ENCODE assay signal across 17 cellular contexts in the genomic region with DNA sequence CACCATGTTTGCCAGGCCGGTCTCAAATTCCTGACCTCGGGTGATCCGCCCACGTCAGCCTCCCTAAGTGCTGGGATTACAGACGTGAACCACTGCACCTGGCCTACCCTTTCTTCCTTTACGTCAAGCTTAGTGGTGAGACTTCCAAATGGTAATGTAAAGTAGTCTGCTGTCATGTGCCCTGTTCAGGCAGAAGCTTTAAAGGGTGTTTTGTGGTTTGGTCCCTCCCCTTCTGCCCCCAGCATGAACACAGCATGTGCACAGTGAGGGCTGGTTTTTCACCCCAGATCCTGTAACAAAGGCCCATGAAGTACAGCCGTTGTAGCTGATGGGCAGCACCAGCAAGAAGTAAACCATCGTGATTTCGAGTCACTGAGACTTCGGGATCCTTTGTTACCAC. TPM values are rescaled to one million over a fixed set of nuclear protein-coding genes. Genes with fewer than 3 reads are reported as not detected.
DNase-seq lines count a peak whose midpoint lies in the region; ATAC-seq and TF ChIP-seq lines count a peak whose summit lies in the region.
"Had no signal": no experiment of that assay in that cellular context is flagged by ENCODE, and none has a peak within 500 bp of the region (broad histone marks: within the 10 kb centered on the region; RNA-seq: fewer than 3 reads in every experiment).

No MANE protein-coding gene starts in this region.

- H3K9me2 ChIP-seq in PC-3 (replicated peaks; ENCODE audit: low read length): no peaks in the 10 kb centered on the region

- no peaks in the 10 kb centered on the region for H4K20me1 ChIP-seq in PC-3 (ENCODE audit: low read length)

- CTCF ChIA-PET in activated CD8-positive, alpha-beta memory T cell treated with anti-CD3 and anti-CD28 coated beads, Interleukin-2, amount 10 ng/mL, durations not matched to agents 7 days and 5 days (lab: Charles Lee): interaction anchor here (1.7 to 7.7 kb wide), 2 partner anchors 12 to 189 kb away, joined by 7 to 78 read pairs; a partner anchor contains a TSS
- CTCF ChIA-PET in PC-3 (lab: Charles Lee): no interaction called here

- H3K9me3 ChIP-seq in PC-3 (ENCODE audit: low read length): no peaks in the 10 kb centered on the region
- no peaks in the 10 kb centered on the region for H3K9me3 ChIP-seq in ascending aorta
- H3K9me3 ChIP-seq: suprapubic skin had no signal

- no peaks in the 10 kb centered on the region for H3F3A ChIP-seq in PC-3 (ENCODE audit: low read length, unreplicated experiment)

- peaks cover 39% of the 10 kb centered on the region for H3K79me2 ChIP-seq in PC-3 (ENCODE audit: low read length)

- peaks cover 4% of the 10 kb centered on the region for H3K36me3 ChIP-seq in PC-3 (ENCODE audit: low read depth, low read length)
- H3K36me3 ChIP-seq in ascending aorta: peaks cover 0 to 16% of the 10 kb centered on the region in 2 donors

- H3K9me3 Mint-ChIP-seq in activated CD8-positive, alpha-beta memory T cell treated with anti-CD3 and anti-CD28 coated beads, Interleukin-2, amount 10 ng/mL, durations not matched to agents 7 days and 5 days (ENCODE audit: low read depth): no peaks in the 10 kb centered on the region
- H3K9me3 Mint-ChIP-seq in activated naive CD8-positive, alpha-beta T cell treated with anti-CD3 and anti-CD28 coated beads for 36 hours: no peaks in the 10 kb centered on the region
- no peaks in the 10 kb centered on the region for H3K9me3 Mint-ChIP-seq in progenitor cell of endocrine pancreas (ENCODE audit: low read depth)
- H3K9me3 Mint-ChIP-seq: endodermal cell, GM23338, memory B cell had no signal

- H3K4me1 ChIP-seq in PC-3 (ENCODE audit: insufficient read depth, low read length) (peaks cover 12% of the 10 kb centered on the region), ascending aorta (peaks cover 7 to 18% of the 10 kb centered on the region in 2 donors)

- H3K27ac ChIP-seq in PC-3 (ENCODE audit: low read length) (no peak overlapping the region), ascending aorta (no peak overlapping the region)
- H3K27ac ChIP-seq: foreskin keratinocyte, suprapubic skin had no signal

- H3K4me1 Mint-ChIP-seq in activated CD8-positive, alpha-beta memory T cell treated with anti-CD3 and anti-CD28 coated beads, Interleukin-2, amount 10 ng/mL, durations not matched to agents 7 days and 5 days: peaks cover 26% of the 10 kb centered on the region
- peaks cover 24% of the 10 kb centered on the region for H3K4me1 Mint-ChIP-seq in activated naive CD8-positive, alpha-beta T cell treated with anti-CD3 and anti-CD28 coated beads for 36 hours
- peaks cover 8% of the 10 kb centered on the region for H3K4me1 Mint-ChIP-seq in progenitor cell of endocrine pancreas (ENCODE audit: low read depth)
- H3K4me1 Mint-ChIP-seq: endodermal cell had no signal

- TSS peak; percentile 6 for BruUV-seq in PC-3 (replicated peaks; lab: Mats Ljungman, UMichigan)

- H3K9ac ChIP-seq in PC-3 (ENCODE audit: low read length): no peak overlapping the region

- POLR2A ChIA-PET in PC-3 (lab: Charles Lee; ENCODE audit: unreplicated experiment): no interaction called here

- intact Hi-C loops in PC-3 (cut with micrococcal nuclease): no loop called here
- intact Hi-C loops in ascending aorta (cut with DNase I): loop anchor here (5.0 to 10.0 kb wide), 3 partner anchors 185 to 697 kb away; a partner anchor contains a TSS

- no peaks in the 10 kb centered on the region for H3K27me3 Mint-ChIP-seq in activated CD8-positive, alpha-beta memory T cell treated with anti-CD3 and anti-CD28 coated beads, Interleukin-2, amount 10 ng/mL, durations not matched to agents 7 days and 5 days
- H3K27me3 Mint-ChIP-seq in activated naive CD8-positive, alpha-beta T cell treated with anti-CD3 and anti-CD28 coated beads for 36 hours: no peaks in the 10 kb centered on the region
- H3K27me3 Mint-ChIP-seq in progenitor cell of endocrine pancreas: no peaks in the 10 kb centered on the region
- H3K27me3 Mint-ChIP-seq: memory B cell had no signal

- no peak overlapping the region for H3K4me2 ChIP-seq in PC-3 (ENCODE audit: low read length)
- H3K4me2 ChIP-seq: GM23338, smooth muscle cell had no signal

- no peak for ATAC-seq in activated CD8-positive, alpha-beta memory T cell treated with anti-CD3 and anti-CD28 coated beads, Interleukin-2, amount 10 ng/mL, durations not matched to agents 7 days and 5 days
- ATAC-seq in PC-3 (no peak), HG02610 (IDR thresholded peaks at IDR 0.05; ENCODE audit: unreplicated experiment) (no peak)
- ATAC-seq: foreskin keratinocyte, GM23338 had no signal

- H3K27ac Mint-ChIP-seq in activated CD8-positive, alpha-beta memory T cell treated with anti-CD3 and anti-CD28 coated beads, Interleukin-2, amount 10 ng/mL, durations not matched to agents 7 days and 5 days: no peak overlapping the region
- no peak overlapping the region for H3K27ac Mint-ChIP-seq in activated naive CD8-positive, alpha-beta T cell treated with anti-CD3 and anti-CD28 coated beads for 36 hours
- no peak overlapping the region for H3K27ac Mint-ChIP-seq in progenitor cell of endocrine pancreas
- H3K27ac Mint-ChIP-seq: endodermal cell, GM23338, memory B cell had no signal

- peaks cover 24% of the 10 kb centered on the region for H3K36me3 Mint-ChIP-seq in activated CD8-positive, alpha-beta memory T cell treated with anti-CD3 and anti-CD28 coated beads, Interleukin-2, amount 10 ng/mL, durations not matched to agents 7 days and 5 days
- peaks cover 40% of the 10 kb centered on the region for H3K36me3 Mint-ChIP-seq in activated naive CD8-positive, alpha-beta T cell treated with anti-CD3 and anti-CD28 coated beads for 36 hours
- peaks cover 2% of the 10 kb centered on the region for H3K36me3 Mint-ChIP-seq in progenitor cell of endocrine pancreas (ENCODE audit: insufficient read depth)

- no peak overlapping the region for H2AFZ ChIP-seq in PC-3 (ENCODE audit: low read length)
- H2AFZ ChIP-seq: GM23338 had no signal

- TF ChIP-seq CTCF in PC-3 (conservative IDR thresholded peaks at IDR 0.05; ENCODE audit: low read depth, low read length): no peak
- TF ChIP-seq CTCF in progenitor cell of endocrine pancreas (IDR thresholded peaks at IDR 0.05; ENCODE audit: unreplicated experiment): no peak
- TF ChIP-seq CTCF in ascending aorta (IDR thresholded peaks at IDR 0.05): no peak

- H3K27me3 ChIP-seq in PC-3 (ENCODE audit: low read length): no peaks in the 10 kb centered on the region
- H3K27me3 ChIP-seq in ascending aorta: no peaks in the 10 kb centered on the region
- H3K27me3 ChIP-seq: foreskin keratinocyte, suprapubic skin had no signal

- DNase-seq in activated CD8-positive, alpha-beta memory T cell treated with anti-CD3 and anti-CD28 coated beads, Interleukin-2, amount 50 U/mL, for 1 hour (ENCODE audit: extremely low read depth): peak; percentile 31
- no peak for DNase-seq in activated CD8-positive, alpha-beta memory T cell treated with anti-CD3 and anti-CD28 coated beads, Interleukin-2, amount 10 ng/mL, durations not matched to agents 7 days and 5 days
- DNase-seq in PC-3: no peak
- no peak for DNase-seq in activated naive CD8-positive, alpha-beta T cell treated with anti-CD3 and anti-CD28 coated beads for 36 hours
- no peak for DNase-seq in progenitor cell of endocrine pancreas (ENCODE audit: low spot score, unreplicated experiment)
- DNase-seq in ascending aorta (ENCODE audit: low spot score in 2 of 2): no peak
- DNase-seq in NK-92 treated with Interleukin-12 subunit alpha and Interleukin-12 subunit beta, amount 100 ng/mL, for 24 hours (lab: John Stamatoyannopoulos, UW): no peak
- DNase-seq: endodermal cell, foreskin keratinocyte, KG1, NCI-H510A treated with DMSO at 0.1 percent for 48 hours, T-helper 9 cell had no signal

- H3K4me3 ChIP-seq in PC-3 (ENCODE audit: low read length) (no peak overlapping the region), ascending aorta (no peak overlapping the region)
- H3K4me3 ChIP-seq: GM23338, smooth muscle cell, suprapubic skin had no signal

- H3K4me3 Mint-ChIP-seq in activated CD8-positive, alpha-beta memory T cell treated with anti-CD3 and anti-CD28 coated beads, Interleukin-2, amount 10 ng/mL, durations not matched to agents 7 days and 5 days: no peak overlapping the region
- H3K4me3 Mint-ChIP-seq in activated naive CD8-positive, alpha-beta T cell treated with anti-CD3 and anti-CD28 coated beads for 36 hours: peak overlapping the region; percentile 60
- peak overlapping the region; percentile 49 for H3K4me3 Mint-ChIP-seq in progenitor cell of endocrine pancreas (ENCODE audit: low read depth)
- H3K4me3 Mint-ChIP-seq: endodermal cell, GM23338, memory B cell had no signal

RNA-seq across cellular contexts. Expression of a gene that starts 2.7 kb away (rescaled TPM):
- total RNA-seq in activated CD8-positive, alpha-beta memory T cell treated with anti-CD3 and anti-CD28 coated beads, Interleukin-2, amount 10 ng/mL, durations not matched to agents 7 days and 5 days: 10 to 100 TPM; 79.9 to 95.5 TPM
- 130 and 155 TPM in 2 replicates for total RNA-seq in PC-3 (2014; rRNA removed)
- total RNA-seq in activated naive CD8-positive, alpha-beta T cell treated with anti-CD3 and anti-CD28 coated beads for 36 hours: 100 to 1,000 TPM; 116 to 121 TPM
- 51.4 and 54.4 TPM in 2 replicates for total RNA-seq in progenitor cell of endocrine pancreas
- total RNA-seq in ascending aorta: 25.0 TPM

RNA-seq across cellular contexts. Expression of a gene that starts 12.5 kb away (rescaled TPM):
- 10 to 100 TPM; 26.3 to 28.0 TPM for total RNA-seq in activated CD8-positive, alpha-beta memory T cell treated with anti-CD3 and anti-CD28 coated beads, Interleukin-2, amount 10 ng/mL, durations not matched to agents 7 days and 5 days
- total RNA-seq in PC-3 (2014; rRNA removed) (30.2 and 32.1 TPM in 2 replicates), progenitor cell of endocrine pancreas (57.8 and 65.9 TPM in 2 replicates), ascending aorta (38.1 TPM)
- total RNA-seq in activated naive CD8-positive, alpha-beta T cell treated with anti-CD3 and anti-CD28 coated beads for 36 hours: 10 to 100 TPM; 37.1 to 45.5 TPM

RNA-seq across cellular contexts. Expression of a gene that starts 45.1 kb away (rescaled TPM):
- 10 to 100 TPM; 21.6 to 26.2 TPM for total RNA-seq in activated CD8-positive, alpha-beta memory T cell treated with anti-CD3 and anti-CD28 coated beads, Interleukin-2, amount 10 ng/mL, durations not matched to agents 7 days and 5 days
- 28.5 and 51.2 TPM in 2 replicates for total RNA-seq in PC-3 (2014; rRNA removed)
- 10 to 100 TPM; 26.9 to 29.3 TPM for total RNA-seq in activated naive CD8-positive, alpha-beta T cell treated with anti-CD3 and anti-CD28 coated beads for 36 hours
- total RNA-seq in progenitor cell of endocrine pancreas: 28.8 and 34.8 TPM in 2 replicates
- total RNA-seq in ascending aorta: 22.2 TPM

RNA-seq across cellular contexts. Expression of a gene that starts 51.8 kb away (rescaled TPM):
- 10 to 100 TPM; 91.4 to 95.3 TPM for total RNA-seq in activated CD8-positive, alpha-beta memory T cell treated with anti-CD3 and anti-CD28 coated beads, Interleukin-2, amount 10 ng/mL, durations not matched to agents 7 days and 5 days
- 83.0 and 88.6 TPM in 2 replicates for total RNA-seq in PC-3 (2014; rRNA removed)
- 10 to 100 TPM; 72.5 to 73.8 TPM for total RNA-seq in activated naive CD8-positive, alpha-beta T cell treated with anti-CD3 and anti-CD28 coated beads for 36 hours
- 142 and 143 TPM in 2 replicates for total RNA-seq in progenitor cell of endocrine pancreas
- total RNA-seq in ascending aorta: 225 TPM

RNA-seq across cellular contexts. Expression of a gene that starts 52.3 kb away (rescaled TPM):
- 10 to 100 TPM; 38.1 to 39.3 TPM for total RNA-seq in activated CD8-positive, alpha-beta memory T cell treated with anti-CD3 and anti-CD28 coated beads, Interleukin-2, amount 10 ng/mL, durations not matched to agents 7 days and 5 days
- total RNA-seq in PC-3 (2014; rRNA removed) (75.1 and 102 TPM in 2 replicates), progenitor cell of endocrine pancreas (55.8 and 61.0 TPM in 2 replicates), ascending aorta (80.8 TPM)
- total RNA-seq in activated naive CD8-positive, alpha-beta T cell treated with anti-CD3 and anti-CD28 coated beads for 36 hours: 10 to 100 TPM; 54.8 to 55.0 TPM
